11 cellular contexts compared by ENCODE assay signal in the genomic region with DNA sequence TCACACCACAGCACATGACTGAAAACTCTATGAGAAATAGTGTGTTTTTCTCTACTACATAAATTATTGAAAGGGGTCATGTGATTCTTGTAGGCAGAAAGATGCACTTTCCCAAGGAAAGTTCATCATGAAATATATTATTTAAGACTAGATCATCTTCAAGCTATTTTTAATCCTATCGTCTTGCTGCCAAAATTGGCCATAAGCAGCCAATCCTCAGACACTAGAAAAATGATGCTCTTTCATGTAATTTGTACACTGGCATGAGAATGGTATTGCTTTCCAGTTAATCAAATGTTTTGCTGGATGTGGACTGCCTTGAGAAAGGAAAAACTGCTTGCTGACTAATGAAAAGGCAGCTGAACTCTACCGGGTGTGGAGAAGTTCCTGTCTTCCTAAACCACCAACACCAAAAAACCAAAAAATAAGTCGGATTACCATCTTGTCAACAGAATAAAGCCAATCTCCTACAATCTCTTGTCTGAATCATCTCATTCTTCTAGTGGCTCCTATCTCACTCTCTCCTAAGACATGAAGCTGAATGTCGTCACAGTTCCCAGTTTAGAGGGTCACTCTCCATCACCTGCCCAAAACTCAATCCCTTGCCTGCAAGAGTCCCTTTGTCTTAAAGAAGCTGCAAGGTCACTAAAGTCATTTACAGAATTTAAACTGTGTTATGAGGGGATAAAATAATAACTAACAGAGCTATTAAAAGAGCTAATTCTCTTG. TPM values are rescaled to one million over a fixed set of nuclear protein-coding genes. Genes with fewer than 3 reads are reported as not detected.
DNase-seq lines count a peak whose midpoint lies in the region; ATAC-seq and TF ChIP-seq lines count a peak whose summit lies in the region.
"Had no signal": no experiment of that assay in that cellular context is flagged by ENCODE, and none has a peak within 500 bp of the region (broad histone marks: within the 10 kb centered on the region; RNA-seq: fewer than 3 reads in every experiment).

No MANE protein-coding gene starts in this region.

- intact Hi-C loops in CD14-positive monocyte (cut with micrococcal nuclease): no loop called here

- H3K4me3 Mint-ChIP-seq in T-helper 1 cell treated with Interleukin-12 subunit alpha and Interleukin-12 subunit beta and Interleukin-4 antibody, amounts not matched to agents 30 μg/mL and 1 μg/mL, for 36 hours: peak overlapping the region; percentile 95
- peak overlapping the region; percentile 11 to 68 (median 40) for H3K4me3 Mint-ChIP-seq in brain
- peak overlapping the region; percentile 99 for H3K4me3 Mint-ChIP-seq in stimulated activated memory B cell treated with anti-CD40 and anti-IgM and Interleukin-4, amounts not matched to agents 10 μg/mL and 1 μg/mL and 100 μg/mL, for 72 hours
- H3K4me3 Mint-ChIP-seq in CD14-positive monocyte: no peak overlapping the region

- peaks cover 70% of the 10 kb centered on the region for H3K36me3 Mint-ChIP-seq in T-helper 1 cell treated with Interleukin-12 subunit alpha and Interleukin-12 subunit beta and Interleukin-4 antibody, amounts not matched to agents 30 μg/mL and 1 μg/mL, for 36 hours (ENCODE audit: low read depth)
- H3K36me3 Mint-ChIP-seq in brain: no peaks in the 10 kb centered on the region
- peaks cover 76% of the 10 kb centered on the region for H3K36me3 Mint-ChIP-seq in stimulated activated memory B cell treated with anti-CD40 and anti-IgM and Interleukin-4, amounts not matched to agents 10 μg/mL and 1 μg/mL and 100 μg/mL, for 72 hours
- peaks cover 6 to 9% of the 10 kb centered on the region in 2 donors for H3K36me3 Mint-ChIP-seq in CD14-positive monocyte

- ATAC-seq in stimulated activated memory B cell treated with anti-CD40 and anti-IgM and Interleukin-4, amounts not matched to agents 10 μg/mL and 1 μg/mL and 100 μg/mL, for 72 hours: no peak
- ATAC-seq in GM18511 (IDR thresholded peaks at IDR 0.05; ENCODE audit: unreplicated experiment): no peak

- H3K27ac Mint-ChIP-seq in T-helper 1 cell treated with Interleukin-12 subunit alpha and Interleukin-12 subunit beta and Interleukin-4 antibody, amounts not matched to agents 30 μg/mL and 1 μg/mL, for 36 hours: peak overlapping the region; percentile 50
- H3K27ac Mint-ChIP-seq in brain: peak overlapping the region in 2 of 5 experiments; percentile 3 to 63
- H3K27ac Mint-ChIP-seq in stimulated activated memory B cell treated with anti-CD40 and anti-IgM and Interleukin-4, amounts not matched to agents 10 μg/mL and 1 μg/mL and 100 μg/mL, for 72 hours: peak overlapping the region; percentile 92
- H3K27ac Mint-ChIP-seq in CD14-positive monocyte: peak overlapping the region in 2 of 7 donors; percentile 4 to 8

- peaks cover 60% of the 10 kb centered on the region for H3K4me1 Mint-ChIP-seq in T-helper 1 cell treated with Interleukin-12 subunit alpha and Interleukin-12 subunit beta and Interleukin-4 antibody, amounts not matched to agents 30 μg/mL and 1 μg/mL, for 36 hours (ENCODE audit: low read depth)
- H3K4me1 Mint-ChIP-seq in brain: peaks cover 83% of the 10 kb centered on the region
- H3K4me1 Mint-ChIP-seq in stimulated activated memory B cell treated with anti-CD40 and anti-IgM and Interleukin-4, amounts not matched to agents 10 μg/mL and 1 μg/mL and 100 μg/mL, for 72 hours: peaks cover 69% of the 10 kb centered on the region
- H3K4me1 Mint-ChIP-seq in CD14-positive monocyte: peaks cover 52% of the 10 kb centered on the region

- TF ChIP-seq CTCF in brain (conservative IDR thresholded peaks at IDR 0.05): no peak
- no peak for TF ChIP-seq CTCF in CD14-positive monocyte (IDR thresholded peaks at IDR 0.05)

- H3K27me3 Mint-ChIP-seq in T-helper 1 cell treated with Interleukin-12 subunit alpha and Interleukin-12 subunit beta and Interleukin-4 antibody, amounts not matched to agents 30 μg/mL and 1 μg/mL, for 36 hours (ENCODE audit: low read depth): no peaks in the 10 kb centered on the region
- H3K27me3 Mint-ChIP-seq in brain (peaks cover 18% of the 10 kb centered on the region), CD14-positive monocyte (ENCODE audit: low read depth in 3 of 3) (peaks cover 5 to 12% (median 10%) of the 10 kb centered on the region in 3 donors)
- no peaks in the 10 kb centered on the region for H3K27me3 Mint-ChIP-seq in stimulated activated memory B cell treated with anti-CD40 and anti-IgM and Interleukin-4, amounts not matched to agents 10 μg/mL and 1 μg/mL and 100 μg/mL, for 72 hours

- no peak for DNase-seq in T-helper 1 cell
- peak; percentile 31 for DNase-seq in MV-4-11 (lab: John Stamatoyannopoulos, UW)
- no peak for DNase-seq in NOMO-1 treated with DMSO at 0.1 percent for 48 hours (lab: John Stamatoyannopoulos, UW; ENCODE audit: unreplicated experiment)
- no peak for DNase-seq in CD14-positive monocyte (ENCODE audit: low spot score)
- DNase-seq: glutamatergic neuron, tibial artery had no signal

- H3K9me3 Mint-ChIP-seq in T-helper 1 cell treated with Interleukin-12 subunit alpha and Interleukin-12 subunit beta and Interleukin-4 antibody, amounts not matched to agents 30 μg/mL and 1 μg/mL, for 36 hours: no peaks in the 10 kb centered on the region
- H3K9me3 Mint-ChIP-seq in brain (peaks cover 0 to 6% (median 0%) of the 10 kb centered on the region in 5 experiments), CD14-positive monocyte (no peaks in the 10 kb centered on the region)
- no peaks in the 10 kb centered on the region for H3K9me3 Mint-ChIP-seq in stimulated activated memory B cell treated with anti-CD40 and anti-IgM and Interleukin-4, amounts not matched to agents 10 μg/mL and 1 μg/mL and 100 μg/mL, for 72 hours
- H3K9me3 Mint-ChIP-seq: neural crest cell had no signal

RNA-seq across cellular contexts. Expression of a gene that starts 5.3 kb away (rescaled TPM):
- polyA plus RNA-seq in brain (ENCODE audit: insufficient read depth, low read depth, low replicate concordance) (8.0 TPM), CD14-positive monocyte (1 to 10 TPM in 1 of 2 donors, under 1 TPM in 1; 0.58 to 1.1 TPM)

RNA-seq across cellular contexts. Expression of a gene that starts 52.8 kb away (rescaled TPM):
- polyA plus RNA-seq in brain (ENCODE audit: insufficient read depth, low read depth, low replicate concordance) (36.3 TPM), CD14-positive monocyte (10 to 100 TPM; 29.9 to 38.5 TPM)

Comparison
In these comparisons a context has a peak if more than half of its experiments do, and no peak if none do; other contexts are left out.
1. H3K4me3 Mint-ChIP-seq: peak in T-helper 1 cell treated with Interleukin-12 subunit alpha and Interleukin-12 subunit beta and Interleukin-4 antibody, amounts not matched to agents 30 μg/mL and 1 μg/mL, for 36 hours (single experiment), brain (5 of 5) and stimulated activated memory B cell treated with anti-CD40 and anti-IgM and Interleukin-4, amounts not matched to agents 10 μg/mL and 1 μg/mL and 100 μg/mL, for 72 hours (single experiment); none in CD14-positive monocyte (0 of 2).